ENCODE assay signal across 9 cellular contexts in the genomic region with DNA sequence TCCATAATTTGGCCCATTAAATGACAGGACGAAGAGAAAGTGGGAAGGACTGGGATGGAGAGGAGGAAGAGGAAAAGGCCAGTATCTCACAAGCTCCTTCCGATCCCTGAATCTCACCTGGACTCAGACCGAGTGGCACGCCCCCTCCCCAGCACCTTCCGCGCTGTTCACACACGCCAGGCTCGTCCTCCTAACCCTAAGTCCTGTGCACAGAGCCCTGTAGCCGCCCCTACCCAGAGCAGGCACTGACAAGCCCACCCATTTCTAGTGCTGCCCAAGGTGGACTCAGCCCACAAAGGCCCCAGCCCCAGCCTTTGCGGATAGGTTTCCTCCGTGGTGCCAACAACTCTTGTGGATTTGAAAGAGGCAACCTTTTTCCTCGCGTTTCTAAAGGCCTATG. TPM values are rescaled to one million over a fixed set of nuclear protein-coding genes. Genes with fewer than 3 reads are reported as not detected.
DNase-seq lines count a peak whose midpoint lies in the region; ATAC-seq, FAIRE-seq and TF ChIP-seq lines count a peak whose summit lies in the region.
"Had no signal": no experiment of that assay in that cellular context is flagged by ENCODE, and none has a peak within 500 bp of the region (broad histone marks: within the 10 kb centered on the region; RNA-seq: fewer than 3 reads in every experiment).

No MANE protein-coding gene starts in this region.

- H3K79me2 ChIP-seq in astrocyte (ENCODE audit: insufficient read depth, low read length) = peaks cover 83% of the 10 kb centered on the region

- H3K4me2 ChIP-seq in astrocyte (ENCODE audit: low read length) = peak overlapping the region; percentile 90

- peaks cover 12% of the 10 kb centered on the region for H3K36me3 Mint-ChIP-seq in astrocyte (ENCODE audit: low read depth, unreplicated experiment)

- H4K20me1 ChIP-seq in astrocyte (ENCODE audit: insufficient read depth, low read length) = peaks cover 49% of the 10 kb centered on the region

- H3K9me3 ChIP-seq in HUES48 (ENCODE audit: control insufficient read depth, insufficient read depth, low read length) (no peaks in the 10 kb centered on the region), astrocyte (ENCODE audit: insufficient read depth, low read depth, low read length) (no peaks in the 10 kb centered on the region), iPS DF 6.9 (ENCODE audit: control insufficient read depth, insufficient read depth, low read length) (no peaks in the 10 kb centered on the region)

- ATAC-seq in HG03342 (IDR thresholded peaks at IDR 0.05; ENCODE audit: unreplicated experiment) = no peak
- ATAC-seq in HG03196 (IDR thresholded peaks at IDR 0.05; ENCODE audit: unreplicated experiment) = no peak

- no peak overlapping the region for H3K27ac ChIP-seq in HUES48 (ENCODE audit: low read depth, low read length)
- H3K27ac ChIP-seq in astrocyte (ENCODE audit: low read depth, low read length) = no peak overlapping the region
- H3K27ac ChIP-seq in iPS DF 6.9 (ENCODE audit: low read length) = no peak overlapping the region
- H3K27ac ChIP-seq in rectal smooth muscle tissue (ENCODE audit: low read depth, low read length) = no peak overlapping the region

- peaks cover 12% of the 10 kb centered on the region for H3K27me3 ChIP-seq in HUES48 (ENCODE audit: control insufficient read depth, insufficient read depth, low read length)
- no peaks in the 10 kb centered on the region for H3K27me3 ChIP-seq in astrocyte (ENCODE audit: insufficient read depth, low read length)
- H3K27me3 ChIP-seq in iPS DF 6.9 (ENCODE audit: control insufficient read depth, insufficient read depth, low read length) = peaks cover 6% of the 10 kb centered on the region
- peaks cover 13% of the 10 kb centered on the region for H3K27me3 ChIP-seq in rectal smooth muscle tissue (ENCODE audit: control insufficient read depth, insufficient read depth, low read length)

- H3K4me3 Mint-ChIP-seq in astrocyte (ENCODE audit: unreplicated experiment) = peak overlapping the region; percentile 88

- peak overlapping the region; percentile 70 for H3K4me3 ChIP-seq in HUES48 (ENCODE audit: low read depth, low read length)
- H3K4me3 ChIP-seq in astrocyte (ENCODE audit: insufficient read depth, low read depth, low read length) = peak overlapping the region; percentile 59
- H3K4me3 ChIP-seq in iPS DF 6.9 (ENCODE audit: low read length) = peak overlapping the region; percentile 39; the same call in 1 of the 2 replicates
- peak overlapping the region; percentile 56 for H3K4me3 ChIP-seq in rectal smooth muscle tissue (ENCODE audit: low read length)

- TF ChIP-seq CTCF in astrocyte (IDR thresholded peaks at IDR 0.05; ENCODE audit: insufficient read depth, low read depth, low read length) (no peak), D721Med (IDR thresholded peaks at IDR 0.05; ENCODE audit: insufficient read depth, missing control alignments) (no peak)

- peak overlapping the region; percentile 14 for H3K27ac Mint-ChIP-seq in astrocyte (ENCODE audit: unreplicated experiment)

- no peaks in the 10 kb centered on the region for H3K36me3 ChIP-seq in HUES48 (ENCODE audit: control insufficient read depth, insufficient read depth, low read length)
- peaks cover 3% of the 10 kb centered on the region for H3K36me3 ChIP-seq in astrocyte (ENCODE audit: insufficient read depth, low read length)
- no peaks in the 10 kb centered on the region for H3K36me3 ChIP-seq in iPS DF 6.9 (ENCODE audit: control insufficient read depth, insufficient read depth, low read length)
- no peaks in the 10 kb centered on the region for H3K36me3 ChIP-seq in rectal smooth muscle tissue (ENCODE audit: control insufficient read depth, insufficient read depth, low read length)

- no peak overlapping the region for H2AFZ ChIP-seq in astrocyte (ENCODE audit: low read depth, low read length)

- H3K27me3 Mint-ChIP-seq in astrocyte (ENCODE audit: low read depth, unreplicated experiment) = peaks cover 1% of the 10 kb centered on the region

- no peak for FAIRE-seq in astrocyte (lab: Jason Lieb, UNC)
- no peak for FAIRE-seq in D721Med (lab: Jason Lieb, UNC)
- FAIRE-seq: colon had no signal

- no peak for DNase-seq in astrocyte (ENCODE audit: low read depth)
- no peak for DNase-seq in iPS DF 6.9 (ENCODE audit: low read depth, low spot score)
- no peak for DNase-seq in NK-92 treated with Interleukin-12 subunit alpha and Interleukin-12 subunit beta, amount 100 ng/mL, for 24 hours (lab: John Stamatoyannopoulos, UW)
- no peak for DNase-seq in D721Med (ENCODE audit: insufficient read length, low spot score)

- H3K9me3 Mint-ChIP-seq in astrocyte (ENCODE audit: unreplicated experiment) = no peaks in the 10 kb centered on the region

- H3K9ac ChIP-seq in HUES48 (ENCODE audit: low read depth, low read length) (no peak overlapping the region), astrocyte (ENCODE audit: low read length) (peak overlapping the region; percentile 78), rectal smooth muscle tissue (ENCODE audit: low read length) (no peak overlapping the region)

- peaks cover 59% of the 10 kb centered on the region for H3K4me1 ChIP-seq in HUES48 (ENCODE audit: control insufficient read depth, insufficient read depth, low read length)
- H3K4me1 ChIP-seq in astrocyte (ENCODE audit: insufficient read depth, low read length) = peaks cover 39% of the 10 kb centered on the region
- peaks cover 7% of the 10 kb centered on the region; the same call in 1 of the 2 replicates for H3K4me1 ChIP-seq in iPS DF 6.9 (ENCODE audit: control insufficient read depth, insufficient read depth, low read length)
- H3K4me1 ChIP-seq in rectal smooth muscle tissue (ENCODE audit: control insufficient read depth, insufficient read depth, low read length) = no peaks in the 10 kb centered on the region

- no CpG with 5 or more reads among the region's 13 CpGs for WGBS in iPS DF 6.9 (ENCODE audit: insufficient coverage, insufficient read length)

- H3K4me1 Mint-ChIP-seq in astrocyte (ENCODE audit: low read depth, unreplicated experiment) = peaks cover 16% of the 10 kb centered on the region

RNA-seq across cellular contexts. Expression of a gene that starts 9.2 kb away (rescaled TPM):
- total RNA-seq in astrocyte = 8.7 and 8.9 TPM in 2 replicates
